Comparison of ENCODE assay signal across 9 cellular contexts in genomic region chr14:86035882-86036281, GRCh38.
DNase-seq lines count a peak whose midpoint lies in the region; ATAC-seq, FAIRE-seq and TF ChIP-seq lines count a peak whose summit lies in the region.
"Had no signal": no experiment of that assay in that cellular context is flagged by ENCODE, and none has a peak within 500 bp of the region (broad histone marks: within the 10 kb centered on the region; RNA-seq: fewer than 3 reads in every experiment).

No MANE protein-coding gene starts in this region.

- no peak for TF ChIP-seq POLR2A in HepG2 (IDR thresholded peaks at IDR 0.05; ENCODE audit: insufficient read depth in 1 of 2, low read depth in 2 of 2, low read length in 2 of 2)
- no peak for TF ChIP-seq POLR2A in gastrocnemius medialis (IDR thresholded peaks at IDR 0.05)

- 0% methylated on average over 2 of the region's 2 CpGs for WGBS in HepG2 (ENCODE audit: low lambda C conversion rate)
- 40% methylated on average over 2 of the region's 2 CpGs for WGBS in right cardiac atrium

- no peaks in the 10 kb centered on the region for H3K27me3 ChIP-seq in OCI-LY1 (ENCODE audit: insufficient read depth, low read length)
- no peaks in the 10 kb centered on the region for H3K27me3 ChIP-seq in HepG2 (ENCODE audit: control insufficient read depth in 1 of 2, insufficient read depth in 2 of 2, low read length in 2 of 2)
- no peaks in the 10 kb centered on the region for H3K27me3 ChIP-seq in right cardiac atrium (ENCODE audit: control insufficient read depth, insufficient read depth)
- H3K27me3 ChIP-seq in gastrocnemius medialis: no peaks in the 10 kb centered on the region

- H3K4me3 Mint-ChIP-seq in T-helper 17 cell: no peak overlapping the region

- H3K9ac ChIP-seq in OCI-LY1 (ENCODE audit: low read length) (no peak overlapping the region), HepG2 (ENCODE audit: insufficient read depth, low read depth, low read length) (no peak overlapping the region)

- no peaks in the 10 kb centered on the region for H3K9me2 ChIP-seq in OCI-LY1 (ENCODE audit: low read depth, low read length)

- H3K4me2 ChIP-seq in OCI-LY1 (ENCODE audit: low read length): no peak overlapping the region
- H3K4me2 ChIP-seq in HepG2 (ENCODE audit: low read depth, low read length): no peak overlapping the region

- no peaks in the 10 kb centered on the region for H4K20me1 ChIP-seq in OCI-LY1 (ENCODE audit: insufficient read depth, low read length)
- H4K20me1 ChIP-seq in HepG2 (ENCODE audit: insufficient read depth, low read length): no peaks in the 10 kb centered on the region

- peaks cover 8% of the 10 kb centered on the region for H3K4me1 Mint-ChIP-seq in T-helper 17 cell

- BruUV-seq in HepG2 (replicated peaks; lab: Mats Ljungman, UMichigan): no TSS peak

- H3K27ac Mint-ChIP-seq in T-helper 17 cell: no peak overlapping the region

- ATAC-seq in GM18498 (IDR thresholded peaks at IDR 0.05; ENCODE audit: unreplicated experiment): peak; percentile 69
- peak; percentile 79 for ATAC-seq in HepG2
- no peak for ATAC-seq in right cardiac atrium
- ATAC-seq in T-helper 17 cell: no peak
- ATAC-seq in gastrocnemius medialis: no peak

- H3K9me3 ChIP-seq in OCI-LY1 (ENCODE audit: low read length) (no peaks in the 10 kb centered on the region), HepG2 (ENCODE audit: low read length) (peaks cover 14% of the 10 kb centered on the region), right cardiac atrium (ENCODE audit: control insufficient read depth, low read length) (no peaks in the 10 kb centered on the region), T-helper 17 cell (ENCODE audit: control insufficient read depth, low read length, poor library complexity, severe bottlenecking) (no peaks in the 10 kb centered on the region), gastrocnemius medialis (no peaks in the 10 kb centered on the region)

- H3K36me3 ChIP-seq in OCI-LY1 (ENCODE audit: insufficient read depth, low read length) (no peaks in the 10 kb centered on the region), HepG2 (replicated peaks in 1 of 2; ENCODE audit: control insufficient read depth in 1 of 2, insufficient read depth in 2 of 2, low read length in 2 of 2) (no peaks in the 10 kb centered on the region), gastrocnemius medialis (no peaks in the 10 kb centered on the region)

- H3K4me3 ChIP-seq in OCI-LY1 (ENCODE audit: low read depth, low read length, poor library complexity, severe bottlenecking) (no peak overlapping the region), HepG2 (replicated peaks in 1 of 3; ENCODE audit: insufficient read depth in 1 of 3, low read depth in 2 of 3, low read length in 3 of 3) (no peak overlapping the region), right cardiac atrium (ENCODE audit: low read length) (no peak overlapping the region), gastrocnemius medialis (no peak overlapping the region)
- H3K4me3 ChIP-seq: SK-N-MC had no signal

- POLR2A ChIA-PET in HEK293T (lab: Yijun Ruan, JAX): no interaction called here
- POLR2A ChIA-PET in HepG2 (lab: Yijun Ruan, JAX): no interaction called here

- TF ChIP-seq EP300 in HepG2 (IDR thresholded peaks at IDR 0.05; ENCODE audit: low read depth in 2 of 2, low read length in 2 of 2) (no peak), HepG2 (CRISPR knock-in tag; IDR thresholded peaks at IDR 0.05; ENCODE audit: borderline replicate concordance) (no peak)

- intact Hi-C loops in HepG2 (cut with micrococcal nuclease; ENCODE audit: unreplicated experiment): no loop called here
- intact Hi-C loops in right cardiac atrium (cut with DNase I): no loop called here
- intact Hi-C loops in gastrocnemius medialis (cut with DNase I; ENCODE audit: low total_unique reads): no loop called here

- no peaks in the 10 kb centered on the region for H3K36me3 Mint-ChIP-seq in T-helper 17 cell (ENCODE audit: low read depth)

- in situ Hi-C loops in HepG2 (cut with HindIII; ENCODE audit: extremely low pct_ligation_motif_present, low pct_unique_long_range_greater_than_20kb): no loop called here
- in situ Hi-C loops in gastrocnemius medialis (cut with MboI; ENCODE audit: low sequenced_read_pairs in 4 of 4): no loop called here

- no peaks in the 10 kb centered on the region; the same call in 1 of the 2 replicates for H3F3A ChIP-seq in OCI-LY1 (ENCODE audit: insufficient read depth, low read length)

- CTCF ChIA-PET in HEK293T (lab: Yijun Ruan, JAX): interaction anchor here (0.6 kb wide), 1 partner anchor 961 kb away, joined by 3 read pairs; no protein-coding TSS in a partner anchor
- CTCF ChIA-PET in HepG2 (lab: Yijun Ruan, JAX; ENCODE audit: low intra/inter-chr PET ratio, low total read pairs): no interaction called here

- H3K4me1 ChIP-seq in OCI-LY1 (ENCODE audit: insufficient read depth, low read length, severe bottlenecking) (no peaks in the 10 kb centered on the region), HepG2 (ENCODE audit: insufficient read depth, low read length) (no peaks in the 10 kb centered on the region), right cardiac atrium (ENCODE audit: control insufficient read depth, insufficient read depth, low read length) (no peaks in the 10 kb centered on the region), gastrocnemius medialis (no peaks in the 10 kb centered on the region)

- TF ChIP-seq CTCF in OCI-LY1 (IDR thresholded peaks at IDR 0.05; ENCODE audit: low read length) (peak; percentile 65), HepG2 (CRISPR knock-in tag; IDR thresholded peaks at IDR 0.05) (peak; percentile 44), gastrocnemius medialis (IDR thresholded peaks at IDR 0.05 in 4 of 5, conservative IDR thresholded peaks at IDR 0.05 in 1 of 5) (no peak)

- no peaks in the 10 kb centered on the region for H3K79me2 ChIP-seq in OCI-LY1 (ENCODE audit: insufficient read depth, low read length)
- no peaks in the 10 kb centered on the region for H3K79me2 ChIP-seq in HepG2 (ENCODE audit: insufficient read depth, low read length)

- H2AFZ ChIP-seq in OCI-LY1 (ENCODE audit: low read length) (no peak overlapping the region), HepG2 (ENCODE audit: low read length) (no peak overlapping the region)

- H3K27ac ChIP-seq in OCI-LY1 (ENCODE audit: low read depth, low read length, poor library complexity, severe bottlenecking): no peak overlapping the region
- H3K27ac ChIP-seq in HepG2 (ENCODE audit: extremely low read length, insufficient read depth, low read length): no peak overlapping the region
- no peak overlapping the region for H3K27ac ChIP-seq in right cardiac atrium (ENCODE audit: low read length)
- no peak overlapping the region for H3K27ac ChIP-seq in gastrocnemius medialis
- H3K27ac ChIP-seq: SK-N-MC had no signal

- no peak for TF ChIP-seq RAD21 in HepG2 (CRISPR knock-in tag; IDR thresholded peaks at IDR 0.05)

- no peak for FAIRE-seq in HepG2 (lab: Jason Lieb, UNC)

- DNase-seq in HEK293T (ENCODE audit: extremely low spot score) (peak; percentile 31), HepG2 (ENCODE audit: low spot score) (peak; percentile 13), GM19238 (ENCODE audit: insufficient read length, low spot score) (no peak), right cardiac atrium (no peak), T-helper 17 cell (no peak), gastrocnemius medialis (no peak)

- no peaks in the 10 kb centered on the region for H3K27me3 Mint-ChIP-seq in T-helper 17 cell

TF ChIP-seq in HEK293T, 16 proteins besides CTCF, POLR2A, EP300 and RAD21:
- no peak for TF ChIP-seq TARDBP (IDR thresholded peaks at IDR 0.05)
- TF ChIP-seq BHLHE40 (IDR thresholded peaks at IDR 0.05; ENCODE audit: borderline replicate concordance): no peak
TF ChIP-seq in HEK293T: peak in this region for 0.

TF ChIP-seq in HepG2, 621 proteins besides CTCF, POLR2A, EP300 and RAD21:
- TF ChIP-seq PRPF4 (IDR thresholded peaks at IDR 0.05; ENCODE audit: low read depth, low read length, poor library complexity, severe bottlenecking) (no peak), STAG1 (CRISPR knock-in tag; IDR thresholded peaks at IDR 0.05) (peak; percentile 12; the same call in 1 of the 2 replicates)

Comparison
In these comparisons a context has a peak if more than half of its experiments do, and no peak if none do; other contexts are left out.
1. ATAC-seq: peak in GM18498 (single experiment) and HepG2 (single experiment); none in right cardiac atrium (0 of 2), T-helper 17 cell (single experiment) and gastrocnemius medialis (0 of 2).
2. DNase-seq: peak in HEK293T (single experiment) and HepG2 (single experiment); none in GM19238 (single experiment), right cardiac atrium (0 of 3), T-helper 17 cell (0 of 3) and gastrocnemius medialis (0 of 2).
3. CTCF ChIP-seq: peak in OCI-LY1 (single experiment) and HepG2 (single experiment); none in gastrocnemius medialis (0 of 5).